Comparison of ENCODE assay signal across 8 cellular contexts in genomic region chr18:55489034-55489741, GRCh38.
A peak's percentile ranks its signal among the peaks of the same experiment; 100 is the strongest.
DNase-seq lines count a peak whose midpoint lies in the region; ATAC-seq, FAIRE-seq and TF ChIP-seq lines count a peak whose summit lies in the region.

No MANE protein-coding gene starts in this region.

- H3K4me3 Mint-ChIP-seq in activated T-cell treated with anti-CD3 and anti-CD28 coated beads, Interleukin-2, amount 50 U/mL, for 24 hours = no peak overlapping the region
- peak overlapping the region; percentile 57 for H3K4me3 Mint-ChIP-seq in activated B cell treated with CpG ODN at 0.5 μM for 24 hours
- H3K4me3 Mint-ChIP-seq in stimulated activated naive B cell treated with anti-CD40 and anti-IgM and Interleukin-4, amounts not matched to agents 10 μg/mL and 1 μg/mL and 100 μg/mL, for 72 hours = peak overlapping the region; percentile 44 to 74

- no peak for TF ChIP-seq CTCF in activated B cell treated with CpG ODN at 0.5 μM for 24 hours (IDR thresholded peaks at IDR 0.05)

- DNase-seq in activated T-cell treated with anti-CD3 and anti-CD28 coated beads, Interleukin-2, amount 50 U/mL, for 24 hours = no peak
- DNase-seq in activated T-cell treated with anti-CD3 and anti-CD28 coated beads, Interleukin-2, amount 50 U/mL, for 1 hour = no peak
- no peak for DNase-seq in activated B cell treated with CpG ODN at 0.5 μM for 24 hours
- no peak for DNase-seq in stimulated activated naive B cell treated with anti-CD40 and anti-IgM and Interleukin-4, amounts not matched to agents 10 μg/mL and 1 μg/mL and 100 μg/mL, for 72 hours
- no peak for DNase-seq in stimulated activated CD4-positive, alpha-beta T cell treated with anti-CD3 and anti-CD28 coated beads, Interleukin-12 subunit alpha, Interleukin-12 subunit beta, amount 100 ng/mL, for 4 hours
- DNase-seq in hepatic stellate cell (ENCODE audit: low spot score) = no peak
- DNase-seq in HTR-8/SVneo (ENCODE audit: insufficient read length, low spot score) = no peak

- CTCF ChIA-PET in activated B cell treated with CpG ODN at 0.5 μM for 24 hours (lab: Charles Lee) = no interaction called here

- POLR2A ChIA-PET in activated B cell treated with CpG ODN at 0.5 μM for 24 hours (lab: Charles Lee) = interaction anchor here (0.8 to 1.1 kb wide), 2 partner anchors 15 to 21 kb away, joined by 3 read pairs; no protein-coding TSS in a partner anchor

- intact Hi-C loops in activated B cell treated with CpG ODN at 0.5 μM for 24 hours (cut with micrococcal nuclease) = no loop called here

- H3K27ac Mint-ChIP-seq in activated T-cell treated with anti-CD3 and anti-CD28 coated beads, Interleukin-2, amount 50 U/mL, for 24 hours = peak overlapping the region; percentile 82
- peak overlapping the region; percentile 13 for H3K27ac Mint-ChIP-seq in activated B cell treated with CpG ODN at 0.5 μM for 24 hours
- peak overlapping the region; percentile 73 for H3K27ac Mint-ChIP-seq in stimulated activated naive B cell treated with anti-CD40 and anti-IgM and Interleukin-4, amounts not matched to agents 10 μg/mL and 1 μg/mL and 100 μg/mL, for 72 hours

- H3K36me3 Mint-ChIP-seq in activated T-cell treated with anti-CD3 and anti-CD28 coated beads, Interleukin-2, amount 50 U/mL, for 24 hours (ENCODE audit: low read depth) = no peaks in the 10 kb centered on the region
- H3K36me3 Mint-ChIP-seq in activated B cell treated with CpG ODN at 0.5 μM for 24 hours (ENCODE audit: low read depth) = no peaks in the 10 kb centered on the region
- H3K36me3 Mint-ChIP-seq in stimulated activated naive B cell treated with anti-CD40 and anti-IgM and Interleukin-4, amounts not matched to agents 10 μg/mL and 1 μg/mL and 100 μg/mL, for 72 hours = no peaks in the 10 kb centered on the region

- ATAC-seq in HG03135 (IDR thresholded peaks at IDR 0.05; ENCODE audit: unreplicated experiment) (peak; percentile 29), activated B cell treated with CpG ODN at 0.5 μM for 24 hours (ENCODE audit: low read depth) (peak; percentile 25)
- peak; percentile 72 to 73 for ATAC-seq in stimulated activated naive B cell treated with anti-CD40 and anti-IgM and Interleukin-4, amounts not matched to agents 10 μg/mL and 1 μg/mL and 100 μg/mL, for 72 hours (replicated peaks)

- H3K9me3 Mint-ChIP-seq in activated T-cell treated with anti-CD3 and anti-CD28 coated beads, Interleukin-2, amount 50 U/mL, for 24 hours = no peaks in the 10 kb centered on the region
- no peaks in the 10 kb centered on the region for H3K9me3 Mint-ChIP-seq in activated B cell treated with CpG ODN at 0.5 μM for 24 hours
- H3K9me3 Mint-ChIP-seq in stimulated activated naive B cell treated with anti-CD40 and anti-IgM and Interleukin-4, amounts not matched to agents 10 μg/mL and 1 μg/mL and 100 μg/mL, for 72 hours = no peaks in the 10 kb centered on the region

- FAIRE-seq in HTR-8/SVneo (lab: Jason Lieb, UNC) = no peak

- H3K4me1 Mint-ChIP-seq in activated T-cell treated with anti-CD3 and anti-CD28 coated beads, Interleukin-2, amount 50 U/mL, for 24 hours (ENCODE audit: low read depth) = peaks cover 16% of the 10 kb centered on the region
- H3K4me1 Mint-ChIP-seq in activated B cell treated with CpG ODN at 0.5 μM for 24 hours = peaks cover 18% of the 10 kb centered on the region
- peaks cover 17 to 30% of the 10 kb centered on the region in 2 donors for H3K4me1 Mint-ChIP-seq in stimulated activated naive B cell treated with anti-CD40 and anti-IgM and Interleukin-4, amounts not matched to agents 10 μg/mL and 1 μg/mL and 100 μg/mL, for 72 hours

- H3K27me3 Mint-ChIP-seq in activated T-cell treated with anti-CD3 and anti-CD28 coated beads, Interleukin-2, amount 50 U/mL, for 24 hours = peaks cover 43% of the 10 kb centered on the region
- H3K27me3 Mint-ChIP-seq in activated B cell treated with CpG ODN at 0.5 μM for 24 hours = no peaks in the 10 kb centered on the region
- no peaks in the 10 kb centered on the region for H3K27me3 Mint-ChIP-seq in stimulated activated naive B cell treated with anti-CD40 and anti-IgM and Interleukin-4, amounts not matched to agents 10 μg/mL and 1 μg/mL and 100 μg/mL, for 72 hours

Comparison
In these comparisons a context has a peak if more than half of its experiments do, and no peak if none do; other contexts are left out.
1. H3K27ac Mint-ChIP-seq: peak in every context shown above with its lines; median percentile 82 in activated T-cell treated with anti-CD3 and anti-CD28 coated beads, Interleukin-2, amount 50 U/mL, for 24 hours; 73 in stimulated activated naive B cell treated with anti-CD40 and anti-IgM and Interleukin-4, amounts not matched to agents 10 μg/mL and 1 μg/mL and 100 μg/mL, for 72 hours; 13 in activated B cell treated with CpG ODN at 0.5 μM for 24 hours.